Comparison of ENCODE assay signal across 10 cellular contexts in the genomic region with DNA sequence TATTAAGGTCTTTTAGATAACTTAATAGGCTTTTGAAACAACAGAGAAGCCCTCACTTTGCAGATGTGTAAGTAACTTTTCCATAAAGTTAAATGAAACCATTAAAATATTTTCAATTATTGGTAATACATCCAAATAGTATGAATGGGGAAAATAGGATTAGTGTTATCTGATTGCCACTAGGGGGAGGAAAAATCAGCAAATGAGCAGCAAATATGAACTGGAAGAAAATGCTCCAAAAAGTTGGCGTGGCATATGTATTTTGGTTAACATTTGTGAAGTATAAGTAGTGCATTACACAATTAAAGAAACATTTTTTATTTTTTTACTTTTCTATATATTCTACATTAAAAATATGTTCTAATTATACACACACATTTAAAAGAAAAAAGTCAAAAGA.
DNase-seq lines count a peak whose midpoint lies in the region; ATAC-seq, FAIRE-seq and TF ChIP-seq lines count a peak whose summit lies in the region.
"Had no signal": no experiment of that assay in that cellular context is flagged by ENCODE, and none has a peak within 500 bp of the region (broad histone marks: within the 10 kb centered on the region; RNA-seq: fewer than 3 reads in every experiment).

No MANE protein-coding gene starts in this region.

- FAIRE-seq in urothelium cell line (lab: Jason Lieb, UNC), result no peak

- intact Hi-C loops in heart left ventricle (cut with DNase I) (loop anchor here in 2 of 10 donors (10.0 kb wide), 2 partner anchors 192 to 212 kb away; no protein-coding TSS in a partner anchor), left ventricle myocardium superior (cut with micrococcal nuclease) (no loop called here), head of caudate nucleus (cut with DNase I) (no loop called here)
- intact Hi-C loops in activated CD4-positive, alpha-beta T cell treated with anti-CD3 and anti-CD28 coated beads, Interleukin-2, amount 10 ng/mL, durations not matched to agents 24 days and 14 days (cut with micrococcal nuclease), result no loop called here

- no peak overlapping the region for H3K4me3 Mint-ChIP-seq in effector memory CD8-positive, alpha-beta T cell
- H3K4me3 Mint-ChIP-seq in activated CD4-positive, alpha-beta T cell treated with anti-CD3 and anti-CD28 coated beads, Interleukin-2, amount 10 ng/mL, durations not matched to agents 24 days and 14 days, result no peak overlapping the region
- H3K4me3 Mint-ChIP-seq: CD4-positive, alpha-beta T cell had no signal

- no peaks in the 10 kb centered on the region for H3K4me1 ChIP-seq in heart left ventricle

- no peak overlapping the region for H3K27ac ChIP-seq in heart left ventricle

- TF ChIP-seq CTCF in heart left ventricle (IDR thresholded peaks at IDR 0.05) (peak; percentile 16 to 55 (median 40)), epithelial cell of esophagus (IDR thresholded peaks at IDR 0.05; ENCODE audit: insufficient read depth, low read depth, low read length, missing control alignments) (no peak)

- H3K27ac Mint-ChIP-seq in effector memory CD8-positive, alpha-beta T cell, result no peak overlapping the region
- no peak overlapping the region for H3K27ac Mint-ChIP-seq in activated CD4-positive, alpha-beta T cell treated with anti-CD3 and anti-CD28 coated beads, Interleukin-2, amount 10 ng/mL, durations not matched to agents 24 days and 14 days
- H3K27ac Mint-ChIP-seq: CD4-positive, alpha-beta T cell had no signal

- no peaks in the 10 kb centered on the region for H3K27me3 Mint-ChIP-seq in effector memory CD8-positive, alpha-beta T cell
- no peaks in the 10 kb centered on the region for H3K27me3 Mint-ChIP-seq in activated CD4-positive, alpha-beta T cell treated with anti-CD3 and anti-CD28 coated beads, Interleukin-2, amount 10 ng/mL, durations not matched to agents 24 days and 14 days
- H3K27me3 Mint-ChIP-seq: CD4-positive, alpha-beta T cell had no signal

- no peaks in the 10 kb centered on the region for H3K9me3 ChIP-seq in heart left ventricle

- H3K36me3 Mint-ChIP-seq in effector memory CD8-positive, alpha-beta T cell (ENCODE audit: insufficient read depth), result no peaks in the 10 kb centered on the region
- H3K36me3 Mint-ChIP-seq in activated CD4-positive, alpha-beta T cell treated with anti-CD3 and anti-CD28 coated beads, Interleukin-2, amount 10 ng/mL, durations not matched to agents 24 days and 14 days (ENCODE audit: low read depth), result no peaks in the 10 kb centered on the region

- no peaks in the 10 kb centered on the region for H3K36me3 ChIP-seq in heart left ventricle

- ATAC-seq in heart left ventricle (no peak), left ventricle myocardium superior (no peak)
- ATAC-seq in effector memory CD8-positive, alpha-beta T cell (replicated peaks), result no peak

- DNase-seq in heart left ventricle (no peak), left ventricle myocardium superior (no peak), NCI-H526 treated with DMSO at 0.1 percent for 48 hours (lab: John Stamatoyannopoulos, UW) (peak; percentile 7), epithelial cell of esophagus (ENCODE audit: low read depth) (peak; percentile 3), urothelium cell line (ENCODE audit: low spot score) (peak; percentile 10), head of caudate nucleus (no peak)
- DNase-seq in effector memory CD8-positive, alpha-beta T cell, result no peak
- no peak for DNase-seq in activated CD4-positive, alpha-beta T cell treated with anti-CD3 and anti-CD28 coated beads, Interleukin-2, amount 10 ng/mL, durations not matched to agents 24 days and 14 days
- DNase-seq: CD4-positive, alpha-beta T cell; NK-92 treated with Interleukin-12 subunit alpha and Interleukin-12 subunit beta, amount 100 ng/mL, for 24 hours had no signal

- H3K27me3 ChIP-seq in heart left ventricle, result no peaks in the 10 kb centered on the region

- 36 to 52% (median 43%) methylated on average over 1 of the region's 1 CpG for WGBS in heart left ventricle, 4 donors

- H3K4me3 ChIP-seq in heart left ventricle, result no peak overlapping the region
- H3K4me3 ChIP-seq in epithelial cell of esophagus (ENCODE audit: low read length), result no peak overlapping the region

- no peak for TF ChIP-seq POLR2A in heart left ventricle (IDR thresholded peaks at IDR 0.05)

- H3K4me1 Mint-ChIP-seq in effector memory CD8-positive, alpha-beta T cell (ENCODE audit: low read depth in 2 of 2), result no peaks in the 10 kb centered on the region
- H3K4me1 Mint-ChIP-seq in activated CD4-positive, alpha-beta T cell treated with anti-CD3 and anti-CD28 coated beads, Interleukin-2, amount 10 ng/mL, durations not matched to agents 24 days and 14 days, result no peaks in the 10 kb centered on the region

- H3K9me3 Mint-ChIP-seq in effector memory CD8-positive, alpha-beta T cell, result peaks cover 3 to 8% of the 10 kb centered on the region in 2 donors
- no peaks in the 10 kb centered on the region for H3K9me3 Mint-ChIP-seq in activated CD4-positive, alpha-beta T cell treated with anti-CD3 and anti-CD28 coated beads, Interleukin-2, amount 10 ng/mL, durations not matched to agents 24 days and 14 days

Comparison
In these comparisons a context has a peak if more than half of its experiments do, and no peak if none do; other contexts are left out.
1. DNase-seq: peak in NCI-H526 treated with DMSO at 0.1 percent for 48 hours (single experiment), epithelial cell of esophagus (single experiment) and urothelium cell line (single experiment); none in heart left ventricle (0 of 5), left ventricle myocardium superior (single experiment), effector memory CD8-positive, alpha-beta T cell (0 of 3), activated CD4-positive, alpha-beta T cell treated with anti-CD3 and anti-CD28 coated beads, Interleukin-2, amount 10 ng/mL, durations not matched to agents 24 days and 14 days (single experiment) and head of caudate nucleus (0 of 42).